In genomic region chr13:73231456-73231855, GRCh38 we compare ENCODE assay signal across 22 cellular contexts.
"Had no signal": no experiment of that assay in that cellular context is flagged by ENCODE, and none has a peak within 500 bp of the region (broad histone marks: within the 10 kb centered on the region; RNA-seq: fewer than 3 reads in every experiment).

No MANE protein-coding gene starts in this region.

- H3K27me3 Mint-ChIP-seq: activated CD8-positive, alpha-beta T cell treated with anti-CD3 and anti-CD28 coated beads for 36 hours; activated naive CD8-positive, alpha-beta T cell treated with anti-CD3 and anti-CD28 coated beads, Interleukin-2, amount 10 ng/mL, durations not matched to agents 7 days and 5 days; type B pancreatic cell had no signal

- DNase-seq: activated CD4-positive, alpha-beta T cell treated with anti-CD3 and anti-CD28 coated beads for 48 hours; activated CD4-positive, CD25-positive, alpha-beta regulatory T cell; activated naive CD4-positive, alpha-beta T cell; activated naive CD8-positive, alpha-beta T cell treated with anti-CD3 and anti-CD28 coated beads, Interleukin-2, amount 10 ng/mL, durations not matched to agents 7 days and 5 days; activated T-cell treated with anti-CD3 and anti-CD28 coated beads, Interleukin-2, amount 50 U/mL, for 1 hour; body of pancreas; dorsolateral prefrontal cortex; endodermal cell; glutamatergic neuron; hypothalamus; lower lobe of right lung; ovary; psoas muscle; right cardiac atrium; stimulated activated naive CD8-positive, alpha-beta T cell treated with anti-CD3 and anti-CD28 coated beads, Interleukin-15, Interleukin-2, amounts not matched to agents 100 U/mL and 50 U/mL, for 24 hours had no signal

- H3K4me1 ChIP-seq: body of pancreas, lower lobe of right lung, psoas muscle had no signal

- H3K9me3 Mint-ChIP-seq: activated CD8-positive, alpha-beta T cell treated with anti-CD3 and anti-CD28 coated beads for 36 hours; activated naive CD8-positive, alpha-beta T cell treated with anti-CD3 and anti-CD28 coated beads, Interleukin-2, amount 10 ng/mL, durations not matched to agents 7 days and 5 days; activated T-helper 17 cell treated with anti-CD3 and anti-CD28 coated beads, Interleukin-2, amount 50 U/mL, for 72 hours; endodermal cell; naive thymus-derived CD8-positive, alpha-beta T cell; type B pancreatic cell had no signal

- H3K4me3 ChIP-seq: body of pancreas, dorsolateral prefrontal cortex, lower lobe of right lung, ovary, psoas muscle, suprapubic skin had no signal

- H3K4me1 Mint-ChIP-seq: activated T-helper 17 cell treated with anti-CD3 and anti-CD28 coated beads, Interleukin-2, amount 50 U/mL, for 72 hours; endodermal cell had no signal

- FAIRE-seq: colon, keratinocyte had no signal

- H3K9me3 ChIP-seq: body of pancreas, lower lobe of right lung, ovary, psoas muscle, suprapubic skin had no signal

- H3K4me3 Mint-ChIP-seq: activated CD8-positive, alpha-beta T cell treated with anti-CD3 and anti-CD28 coated beads for 36 hours; activated T-helper 17 cell treated with anti-CD3 and anti-CD28 coated beads, Interleukin-2, amount 50 U/mL, for 72 hours; endodermal cell; type B pancreatic cell had no signal

- H3K27ac ChIP-seq: body of pancreas, dorsolateral prefrontal cortex, lower lobe of right lung, ovary, psoas muscle, suprapubic skin had no signal

- H3K36me3 ChIP-seq: lower lobe of right lung, ovary, suprapubic skin had no signal

- H3K27me3 ChIP-seq: body of pancreas, ovary, suprapubic skin had no signal

- H3K27ac Mint-ChIP-seq: activated naive CD8-positive, alpha-beta T cell treated with anti-CD3 and anti-CD28 coated beads, Interleukin-2, amount 10 ng/mL, durations not matched to agents 7 days and 5 days; activated T-helper 17 cell treated with anti-CD3 and anti-CD28 coated beads, Interleukin-2, amount 50 U/mL, for 72 hours; endodermal cell; type B pancreatic cell had no signal

- H3K36me3 Mint-ChIP-seq: naive thymus-derived CD8-positive, alpha-beta T cell; type B pancreatic cell had no signal
